Comparison of ENCODE assay signal across 8 cellular contexts in genomic region chr11:33829430-33830141, GRCh38. TPM values are rescaled to one million over a fixed set of nuclear protein-coding genes. Genes with fewer than 3 reads are reported as not detected.
DNase-seq lines count a peak whose midpoint lies in the region; ATAC-seq and TF ChIP-seq lines count a peak whose summit lies in the region.

No MANE protein-coding gene starts in this region.

- no peaks in the 10 kb centered on the region for H3K36me3 ChIP-seq in IMR-90 (ENCODE audit: control insufficient read depth, insufficient read depth, low read length)
- H3K36me3 ChIP-seq in adrenal gland (replicated peaks in 1 of 2): no peaks in the 10 kb centered on the region
- no peaks in the 10 kb centered on the region for H3K36me3 ChIP-seq in left ventricle myocardium inferior

- POLR2A ChIA-PET in IMR-90 (lab: Charles Lee; ENCODE audit: unreplicated experiment): no interaction called here

- intact Hi-C loops in IMR-90 (cut with micrococcal nuclease) (loop anchor here (1.0 to 5.0 kb wide), 6 partner anchors 21 to 467 kb away; partner anchors contain the start of gene FBXO3), adrenal gland (cut with DNase I) (loop anchor here in 1 of 2 donors (10.0 kb wide), 1 partner anchor 465 kb away; no protein-coding TSS in a partner anchor), left ventricle myocardium inferior (cut with micrococcal nuclease) (no loop called here)

- TF ChIP-seq RAD21 in IMR-90 (IDR thresholded peaks at IDR 0.05; ENCODE audit: low read length): peak; percentile 90

- no peaks in the 10 kb centered on the region for H3K79me1 ChIP-seq in IMR-90 (ENCODE audit: low read depth in 1 of 2, low read length in 2 of 2)

- no peak overlapping the region for H2BK5ac ChIP-seq in IMR-90 (ENCODE audit: low read depth, low read length, poor library complexity, severe bottlenecking)

- H4K91ac ChIP-seq in IMR-90 (ENCODE audit: insufficient read depth, low read depth, low read length): no peak overlapping the region

- no peaks in the 10 kb centered on the region for H3K9me3 ChIP-seq in IMR-90 (ENCODE audit: control insufficient read depth, insufficient read depth, low read length)
- H3K9me3 ChIP-seq in adrenal gland (replicated peaks in 1 of 3): no peaks in the 10 kb centered on the region
- no peaks in the 10 kb centered on the region for H3K9me3 ChIP-seq in left ventricle myocardium inferior (replicated peaks)

- WGBS in IMR-90 (ENCODE audit: extremely low coverage in 2 of 2, insufficient read length in 1 of 2), 2 experiments: 2% methylated on average over 6 of the region's 10 CpGs; no CpG with 5 or more reads in 1 of the 2 experiments
- 19 to 22% (median 21%) methylated on average over 10 of the region's 10 CpGs for WGBS in adrenal gland, 4 donors

- CTCF ChIA-PET in IMR-90 (lab: Yijun Ruan, JAX): interaction anchor here (1.0 to 1.6 kb wide), 4 partner anchors 23 to 466 kb away, joined by 3 to 5 read pairs (median 4); no protein-coding TSS in a partner anchor

- H2AK9ac ChIP-seq in IMR-90 (replicated peaks; ENCODE audit: low read depth, low read length, poor library complexity): no peak overlapping the region

- TF ChIP-seq CTCF in IMR-90 (conservative IDR thresholded peaks at IDR 0.05; ENCODE audit: low read depth, low read length) (peak; percentile 85), adrenal gland (IDR thresholded peaks at IDR 0.05) (peak; percentile 43 to 81 (median 74)), left ventricle myocardium inferior (IDR thresholded peaks at IDR 0.05; ENCODE audit: borderline replicate concordance) (peak; percentile 80)

- H2AFZ ChIP-seq in IMR-90 (replicated peaks; ENCODE audit: low read length, poor library complexity): peak overlapping the region; percentile 82

- H3K4me3 ChIP-seq in IMR-90 (ENCODE audit: insufficient read depth, low read depth, low read length) (peak overlapping the region; percentile 36), adrenal gland (peak overlapping the region in 2 of 4 donors; percentile 14 to 59), left ventricle myocardium inferior (peak overlapping the region; percentile 65)

- H3K4me2 ChIP-seq in IMR-90 (ENCODE audit: low read depth, low read length): peak overlapping the region; percentile 96

- H2BK15ac ChIP-seq in IMR-90 (ENCODE audit: low read depth, low read length): no peak overlapping the region

- H4K8ac ChIP-seq in IMR-90 (ENCODE audit: low read depth in 2 of 2, low read length in 2 of 2): no peak overlapping the region

- H3K4me1 ChIP-seq in IMR-90 (ENCODE audit: control insufficient read depth, insufficient read depth, low read length): no peaks in the 10 kb centered on the region
- peaks cover 7 to 8% of the 10 kb centered on the region in 2 donors for H3K4me1 ChIP-seq in adrenal gland (replicated peaks in 1 of 2)
- H3K4me1 ChIP-seq in left ventricle myocardium inferior: peaks cover 10% of the 10 kb centered on the region

- no peak overlapping the region for H3K56ac ChIP-seq in IMR-90 (ENCODE audit: extremely low read depth, insufficient read depth, low read length)

- no peaks in the 10 kb centered on the region for H4K20me1 ChIP-seq in IMR-90 (ENCODE audit: insufficient read depth, low read length)

- H3K4ac ChIP-seq in IMR-90 (ENCODE audit: low read depth, low read length): no peak overlapping the region

- no peak overlapping the region for H2BK120ac ChIP-seq in IMR-90 (ENCODE audit: low read depth, low read length)

- in situ Hi-C loops in IMR-90 (cut with MboI; ENCODE audit: low sequenced_read_pairs): loop anchor here (10.0 kb wide), 1 partner anchor 465 kb away; no protein-coding TSS in a partner anchor

- ATAC-seq in GM18868 (IDR thresholded peaks at IDR 0.05; ENCODE audit: unreplicated experiment) (peak; percentile 63), IMR-90 (ENCODE audit: low read depth) (peak; percentile 97), GM21737 (IDR thresholded peaks at IDR 0.05; ENCODE audit: unreplicated experiment) (no peak)

- no peak overlapping the region for H3K27ac ChIP-seq in IMR-90 (ENCODE audit: insufficient read depth, low read length)
- no peak overlapping the region for H3K27ac ChIP-seq in adrenal gland
- H3K27ac ChIP-seq in left ventricle myocardium inferior (replicated peaks): no peak overlapping the region

- no peak overlapping the region for H3K14ac ChIP-seq in IMR-90 (replicated peaks; ENCODE audit: low read depth, low read length)

- H3K9ac ChIP-seq in IMR-90 (ENCODE audit: low read depth, low read length): no peak overlapping the region

- dilution Hi-C loops in IMR-90 (cut with HindIII; ENCODE audit: low sequenced_read_pairs, unreplicated experiment): no loop called here

- H2BK20ac ChIP-seq in IMR-90 (ENCODE audit: low read depth, low read length): no peak overlapping the region

- H2AK5ac ChIP-seq in IMR-90 (ENCODE audit: low read depth, low read length): no peak overlapping the region

- DNase-seq in AG20443 (ENCODE audit: low spot score) (peak; percentile 82), IMR-90 (peak; percentile 74), SK-N-DZ (ENCODE audit: low spot score) (peak; percentile 69), adrenal gland (peak; percentile 35 to 85 (median 60)), left ventricle myocardium inferior (peak; percentile 38), pons (ENCODE audit: low spot score) (peak; percentile 75)

- no peak for TF ChIP-seq POLR2A in IMR-90 (IDR thresholded peaks at IDR 0.05; ENCODE audit: low read depth, low read length)
- TF ChIP-seq POLR2A in adrenal gland (IDR thresholded peaks at IDR 0.05): no peak

- no peak overlapping the region for H3K23ac ChIP-seq in IMR-90 (ENCODE audit: low read depth, low read length)

- no peaks in the 10 kb centered on the region for H3K9me1 ChIP-seq in IMR-90 (ENCODE audit: insufficient read depth, low read length)

- H3K18ac ChIP-seq in IMR-90 (ENCODE audit: low read depth, low read length): no peak overlapping the region

- H3K27me3 ChIP-seq in IMR-90 (ENCODE audit: control insufficient read depth, insufficient read depth, low read length) (peaks cover 44% of the 10 kb centered on the region), adrenal gland (peaks cover 24% of the 10 kb centered on the region), left ventricle myocardium inferior (ENCODE audit: low read depth) (peaks cover 45% of the 10 kb centered on the region)

- no peak overlapping the region for H4K5ac ChIP-seq in IMR-90 (ENCODE audit: low read depth, low read length)

- no TSS peak for BruUV-seq in IMR-90 (replicated peaks; lab: Mats Ljungman, UMichigan)

TF ChIP-seq in IMR-90, 13 proteins besides CTCF, POLR2A, EP300 and RAD21:
- TF ChIP-seq MAFK (IDR thresholded peaks at IDR 0.05; ENCODE audit: low read depth, low read length) (no peak), SMC3 (IDR thresholded peaks at IDR 0.05; ENCODE audit: low read depth, low read length) (peak; percentile 69)

RNA-seq across cellular contexts. Expression of gene FBXO3, which starts 55.3 kb away (rescaled TPM):
- total RNA-seq in IMR-90 (2012; rRNA removed): 51.1 and 65.3 TPM in 2 replicates
- polyA plus RNA-seq in IMR-90 (2012; rRNA removed): 17.7 and 26.2 TPM in 2 replicates
- polyA plus RNA-seq in IMR-90 (2012; cell fraction: cytosol; rRNA removed): 8.7 and 11.8 TPM in 2 replicates
- 3.5 and 32.2 TPM in 2 replicates for polyA plus RNA-seq in IMR-90 (2012; cell fraction: nucleus; rRNA removed; ENCODE audit: low replicate concordance)
- 41.3 and 45.7 TPM in 2 replicates for polyA plus RNA-seq in SK-N-DZ (2014; cell fraction: cytosol; rRNA removed)
- polyA plus RNA-seq in SK-N-DZ (2014; cell fraction: nucleus; rRNA removed): 28.2 and 42.0 TPM in 2 replicates
- total RNA-seq in adrenal gland: 10 to 100 TPM; 25.0 to 45.4 (median 39.3) TPM
- polyA plus RNA-seq in adrenal gland: 10 to 100 TPM; 20.7 to 54.7 (median 21.6) TPM
- total RNA-seq in left ventricle myocardium inferior: 49.8 TPM
